23 cellular contexts compared by ENCODE assay signal in the genomic region with DNA sequence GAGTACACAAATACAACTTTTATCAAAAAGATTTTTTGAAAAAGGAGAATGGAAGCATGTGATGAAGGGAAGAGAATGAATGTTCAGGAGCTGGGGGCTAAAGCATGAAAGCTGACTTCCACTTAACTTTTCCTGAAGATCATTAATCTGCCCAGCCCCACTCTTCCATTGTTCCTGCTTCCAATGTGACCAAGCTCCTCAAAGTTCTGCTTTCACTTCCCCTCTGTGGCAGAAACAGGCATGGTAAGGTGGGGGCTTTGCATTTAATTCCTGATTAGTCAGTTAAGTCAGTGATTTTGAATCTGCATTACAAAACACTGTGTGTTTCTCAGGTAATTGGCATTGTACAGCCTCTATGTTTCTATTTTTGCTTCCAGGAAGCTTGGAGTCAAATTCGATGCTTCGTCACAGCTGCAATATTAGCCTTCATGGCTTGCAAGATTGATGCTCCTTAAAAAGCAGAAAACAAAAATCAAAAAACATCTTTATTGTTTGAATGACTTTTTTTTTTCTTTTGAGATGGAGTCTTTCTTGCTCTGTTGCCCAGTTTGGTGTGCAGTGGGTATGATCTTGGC. TPM values are rescaled to one million over a fixed set of nuclear protein-coding genes. Genes with fewer than 3 reads are reported as not detected.
DNase-seq lines count a peak whose midpoint lies in the region; ATAC-seq, FAIRE-seq and TF ChIP-seq lines count a peak whose summit lies in the region.
"Had no signal": no experiment of that assay in that cellular context is flagged by ENCODE, and none has a peak within 500 bp of the region (broad histone marks: within the 10 kb centered on the region; RNA-seq: fewer than 3 reads in every experiment).

No MANE protein-coding gene starts in this region.

- peaks cover 13% of the 10 kb centered on the region for H3K9me3 Mint-ChIP-seq in activated T-cell treated with anti-CD3 and anti-CD28 coated beads, Interleukin-2, amount 50 U/mL, for 24 hours
- H3K9me3 Mint-ChIP-seq: H9; natural killer cell treated with Interleukin-12 subunit alpha and Interleukin-12 subunit beta and Interleukin-15 and Interleukin-18, amount 100 ng/mL, for 72 hours had no signal

- intact Hi-C loops in right lobe of liver (cut with DNase I) (no loop called here), HepG2 (cut with micrococcal nuclease; ENCODE audit: unreplicated experiment) (no loop called here)

- no TSS peak for BruUV-seq in HepG2 (replicated peaks; lab: Mats Ljungman, UMichigan)

- CTCF ChIA-PET in HepG2 (lab: Yijun Ruan, JAX; ENCODE audit: low intra/inter-chr PET ratio, low total read pairs): no interaction called here

- DNase-seq in right lobe of liver (no peak), HepG2 (ENCODE audit: low spot score) (no peak), dermis blood vessel endothelial cell (peak; percentile 46), medulla oblongata (ENCODE audit: extremely low spot score) (peak; percentile 76), OCI-M2 (lab: John Stamatoyannopoulos, UW; ENCODE audit: unreplicated experiment) (no peak), GM03348 (ENCODE audit: low spot score) (no peak)
- DNase-seq in activated T-cell treated with anti-CD3 and anti-CD28 coated beads, Interleukin-2, amount 50 U/mL, for 24 hours: no peak
- DNase-seq: AML-193; body of pancreas; effector CD8-positive, alpha-beta T cell; GDM1; H9; IMR-90; left colon; NCI-H1417 treated with DMSO at 0.1 percent for 48 hours; NCI-H2081 treated with DMSO at 0.1 percent for 48 hours; pancreas had no signal

- H3K9me3 ChIP-seq in right lobe of liver (no peaks in the 10 kb centered on the region), HepG2 (ENCODE audit: low read length) (no peaks in the 10 kb centered on the region)
- H3K9me3 ChIP-seq: pancreas had no signal

- peak in 3 of 4 donors; percentile 41 to 59 (median 53) for ATAC-seq in right lobe of liver
- no peak for ATAC-seq in HepG2
- ATAC-seq in GM19324 (IDR thresholded peaks at IDR 0.05; ENCODE audit: low FRiP score, unreplicated experiment): no peak
- ATAC-seq: body of pancreas; left colon; natural killer cell treated with Interleukin-12 subunit alpha and Interleukin-12 subunit beta and Interleukin-15 and Interleukin-18, amount 100 ng/mL, for 72 hours; Panc1 had no signal

- no peak overlapping the region for H3K4me3 Mint-ChIP-seq in activated T-cell treated with anti-CD3 and anti-CD28 coated beads, Interleukin-2, amount 50 U/mL, for 24 hours
- H3K4me3 Mint-ChIP-seq: H9; natural killer cell treated with Interleukin-12 subunit alpha and Interleukin-12 subunit beta and Interleukin-15 and Interleukin-18, amount 100 ng/mL, for 72 hours; T-helper 1 cell treated with Interleukin-12 subunit alpha and Interleukin-12 subunit beta and Interleukin-4 antibody, amounts not matched to agents 30 μg/mL and 1 μg/mL, for 36 hours had no signal

- TF ChIP-seq EP300 in HepG2 (IDR thresholded peaks at IDR 0.05; ENCODE audit: low read depth in 2 of 2, low read length in 2 of 2): no peak
- no peak for TF ChIP-seq EP300 in HepG2 (CRISPR knock-in tag; IDR thresholded peaks at IDR 0.05; ENCODE audit: borderline replicate concordance)

- no peak overlapping the region for H3K9ac ChIP-seq in HepG2 (ENCODE audit: insufficient read depth, low read depth, low read length)

- no peak overlapping the region for H2AFZ ChIP-seq in HepG2 (ENCODE audit: low read length)

- POLR2A ChIA-PET in HepG2 (lab: Yijun Ruan, JAX): no interaction called here

- TF ChIP-seq CTCF in right lobe of liver (IDR thresholded peaks at IDR 0.05): no peak
- no peak for TF ChIP-seq CTCF in HepG2 (CRISPR knock-in tag; IDR thresholded peaks at IDR 0.05)

- no peaks in the 10 kb centered on the region for H3K36me3 Mint-ChIP-seq in activated T-cell treated with anti-CD3 and anti-CD28 coated beads, Interleukin-2, amount 50 U/mL, for 24 hours (ENCODE audit: low read depth)

- H3K4me1 Mint-ChIP-seq in activated T-cell treated with anti-CD3 and anti-CD28 coated beads, Interleukin-2, amount 50 U/mL, for 24 hours (ENCODE audit: low read depth): no peaks in the 10 kb centered on the region

- 33% methylated on average over 2 of the region's 2 CpGs for WGBS in right lobe of liver (ENCODE audit: insufficient coverage, low coverage, low lambda C conversion rate, missing lambda C conversion rate)
- WGBS in HepG2 (ENCODE audit: low lambda C conversion rate): 8% methylated on average over 2 of the region's 2 CpGs

- peaks cover 59% of the 10 kb centered on the region for H3K27me3 Mint-ChIP-seq in activated T-cell treated with anti-CD3 and anti-CD28 coated beads, Interleukin-2, amount 50 U/mL, for 24 hours

- H3K79me2 ChIP-seq in HepG2 (ENCODE audit: insufficient read depth, low read length): no peaks in the 10 kb centered on the region

- H3K27me3 ChIP-seq in right lobe of liver: no peaks in the 10 kb centered on the region
- H3K27me3 ChIP-seq in HepG2 (ENCODE audit: control insufficient read depth in 1 of 2, insufficient read depth in 2 of 2, low read length in 2 of 2): no peaks in the 10 kb centered on the region; a peak in 1 of 5 replicates
- H3K27me3 ChIP-seq: body of pancreas, tibial nerve had no signal

- H3K4me3 ChIP-seq in right lobe of liver (no peak overlapping the region), HepG2 (replicated peaks in 1 of 3; ENCODE audit: insufficient read depth in 1 of 3, low read depth in 2 of 3, low read length in 3 of 3) (no peak overlapping the region)
- H3K4me3 ChIP-seq: body of pancreas, pancreas, tibial nerve had no signal

- no peak for TF ChIP-seq RAD21 in HepG2 (CRISPR knock-in tag; IDR thresholded peaks at IDR 0.05)

- in situ Hi-C loops in HepG2 (cut with HindIII; ENCODE audit: extremely low pct_ligation_motif_present, low pct_unique_long_range_greater_than_20kb): no loop called here

- H3K27ac Mint-ChIP-seq in activated T-cell treated with anti-CD3 and anti-CD28 coated beads, Interleukin-2, amount 50 U/mL, for 24 hours: no peak overlapping the region
- H3K27ac Mint-ChIP-seq: H9; natural killer cell treated with Interleukin-12 subunit alpha and Interleukin-12 subunit beta and Interleukin-15 and Interleukin-18, amount 100 ng/mL, for 72 hours; T-helper 1 cell treated with Interleukin-12 subunit alpha and Interleukin-12 subunit beta and Interleukin-4 antibody, amounts not matched to agents 30 μg/mL and 1 μg/mL, for 36 hours had no signal

- no peak for FAIRE-seq in HepG2 (lab: Jason Lieb, UNC)
- FAIRE-seq: pancreas had no signal

- H3K27ac ChIP-seq in right lobe of liver (no peak overlapping the region), HepG2 (ENCODE audit: extremely low read length, insufficient read depth, low read length) (no peak overlapping the region)
- H3K27ac ChIP-seq: body of pancreas, pancreas, tibial nerve had no signal

- H3K36me3 ChIP-seq in right lobe of liver (no peaks in the 10 kb centered on the region), HepG2 (replicated peaks in 1 of 2; ENCODE audit: control insufficient read depth in 1 of 2, insufficient read depth in 2 of 2, low read length in 2 of 2) (no peaks in the 10 kb centered on the region)
- H3K36me3 ChIP-seq: pancreas, tibial nerve had no signal

- no peaks in the 10 kb centered on the region for H4K20me1 ChIP-seq in HepG2 (ENCODE audit: insufficient read depth, low read length)

- no peaks in the 10 kb centered on the region for H3K4me1 ChIP-seq in right lobe of liver
- no peaks in the 10 kb centered on the region for H3K4me1 ChIP-seq in HepG2 (ENCODE audit: insufficient read depth, low read length)
- H3K4me1 ChIP-seq: body of pancreas, pancreas, tibial nerve had no signal

- no peak overlapping the region for H3K4me2 ChIP-seq in HepG2 (ENCODE audit: low read depth, low read length)

- no peak for TF ChIP-seq POLR2A in right lobe of liver (IDR thresholded peaks at IDR 0.05)
- TF ChIP-seq POLR2A in HepG2 (IDR thresholded peaks at IDR 0.05; ENCODE audit: insufficient read depth in 1 of 2, low read depth in 2 of 2, low read length in 2 of 2): no peak

RNA-seq across cellular contexts. Expression of gene TM6SF1, which starts 7.3 kb away (rescaled TPM):
- total RNA-seq in right lobe of liver: 1 to 10 TPM in 3 of 6 experiments, under 1 TPM in 3; 0.77 to 1.8 (median 1.1) TPM
- total RNA-seq in HepG2 (2016; rRNA removed; fragmentation: Illumina TruSeq; extraction: Trizol): not detected in 2 replicates
- total RNA-seq in HepG2 (2016; cell fraction: cytosol; rRNA removed; fragmentation: Illumina TruSeq; extraction: Trizol; ENCODE audit: low read depth): not detected in 2 replicates
- total RNA-seq in HepG2 (2016; cell fraction: insoluble cytoplasmic fraction; rRNA removed; fragmentation: Illumina TruSeq; extraction: Trizol): not detected in 2 replicates
- not detected in 2 replicates for total RNA-seq in HepG2 (2016; cell fraction: membrane; rRNA removed; fragmentation: Illumina TruSeq; extraction: Trizol)
- not detected in 2 replicates for total RNA-seq in HepG2 (2016; cell fraction: nucleus; rRNA removed; fragmentation: Illumina TruSeq; extraction: Trizol)
- polyA plus RNA-seq in HepG2 (2011; rRNA removed): not detected in 2 replicates
- polyA plus RNA-seq in HepG2 (2011; cell fraction: cytosol; rRNA removed): not detected in 2 replicates
- not detected in 2 replicates for polyA plus RNA-seq in HepG2 (2011; cell fraction: nucleus; rRNA removed)
- polyA plus RNA-seq in HepG2 (2012): not detected in 2 replicates
- not detected in 2 replicates for polyA plus RNA-seq in HepG2 (2016; cell fraction: cytosol; fragmentation: Illumina TruSeq; extraction: Trizol; ENCODE audit: low read depth)
- not detected in 2 replicates for polyA plus RNA-seq in HepG2 (2016; cell fraction: insoluble cytoplasmic fraction; fragmentation: Illumina TruSeq; extraction: Trizol; ENCODE audit: low read depth)
- polyA plus RNA-seq in HepG2 (2016; cell fraction: membrane; fragmentation: Illumina TruSeq; extraction: Trizol; ENCODE audit: low read depth): not detected in 2 replicates
- not detected in 2 replicates for polyA plus RNA-seq in HepG2 (2016; cell fraction: nucleus; fragmentation: Illumina TruSeq; extraction: Trizol; ENCODE audit: insufficient read depth, low read depth)
- not detected in 2 replicates for polyA minus RNA-seq in HepG2 (2011; rRNA and poly(A)+ RNA removed; ENCODE audit: low replicate concordance)
- not detected in 2 replicates for polyA minus RNA-seq in HepG2 (2011; cell fraction: cytosol; rRNA and poly(A)+ RNA removed)
- polyA minus RNA-seq in HepG2 (2011; cell fraction: nucleus; rRNA and poly(A)+ RNA removed): not detected in 2 replicates
- total RNA-seq in dermis blood vessel endothelial cell: 34.7 and 41.9 TPM in 2 replicates
- total RNA-seq: A172 had no signal

RNA-seq across cellular contexts. Expression of gene BTBD1, which starts 33.1 kb away (rescaled TPM):
- total RNA-seq in right lobe of liver (10 to 100 TPM; 15.7 to 49.9 (median 24.2) TPM), HepG2 (2016; rRNA removed; fragmentation: Illumina TruSeq; extraction: Trizol) (53.9 and 73.8 TPM in 2 replicates), dermis blood vessel endothelial cell (131 and 146 TPM in 2 replicates)
- 13.6 and 15.2 TPM in 2 replicates for total RNA-seq in HepG2 (2016; cell fraction: cytosol; rRNA removed; fragmentation: Illumina TruSeq; extraction: Trizol; ENCODE audit: low read depth)
- total RNA-seq in HepG2 (2016; cell fraction: insoluble cytoplasmic fraction; rRNA removed; fragmentation: Illumina TruSeq; extraction: Trizol): 53.8 and 73.4 TPM in 2 replicates
- 46.1 and 47.0 TPM in 2 replicates for total RNA-seq in HepG2 (2016; cell fraction: membrane; rRNA removed; fragmentation: Illumina TruSeq; extraction: Trizol)
- 30.5 and 36.6 TPM in 2 replicates for total RNA-seq in HepG2 (2016; cell fraction: nucleus; rRNA removed; fragmentation: Illumina TruSeq; extraction: Trizol)
- polyA plus RNA-seq in HepG2 (2011; rRNA removed): 29.3 and 32.1 TPM in 2 replicates
- polyA plus RNA-seq in HepG2 (2011; cell fraction: cytosol; rRNA removed): 15.5 and 22.7 TPM in 2 replicates
- polyA plus RNA-seq in HepG2 (2011; cell fraction: nucleus; rRNA removed): 16.1 and 16.9 TPM in 2 replicates
- 29.1 and 30.1 TPM in 2 replicates for polyA plus RNA-seq in HepG2 (2012)
- polyA plus RNA-seq in HepG2 (2016; cell fraction: cytosol; fragmentation: Illumina TruSeq; extraction: Trizol; ENCODE audit: low read depth): 8.4 and 9.7 TPM in 2 replicates
- 64.4 and 68.4 TPM in 2 replicates for polyA plus RNA-seq in HepG2 (2016; cell fraction: insoluble cytoplasmic fraction; fragmentation: Illumina TruSeq; extraction: Trizol; ENCODE audit: low read depth)
- 26.9 and 28.8 TPM in 2 replicates for polyA plus RNA-seq in HepG2 (2016; cell fraction: membrane; fragmentation: Illumina TruSeq; extraction: Trizol; ENCODE audit: low read depth)
- polyA plus RNA-seq in HepG2 (2016; cell fraction: nucleus; fragmentation: Illumina TruSeq; extraction: Trizol; ENCODE audit: insufficient read depth, low read depth): 37.4 and 40.1 TPM in 2 replicates
- polyA minus RNA-seq in HepG2 (2011; rRNA and poly(A)+ RNA removed; ENCODE audit: low replicate concordance): 24.0 and 76.6 TPM in 2 replicates
- polyA minus RNA-seq in HepG2 (2011; cell fraction: cytosol; rRNA and poly(A)+ RNA removed): 36.8 and 38.1 TPM in 2 replicates
- 38.5 and 46.7 TPM in 2 replicates for polyA minus RNA-seq in HepG2 (2011; cell fraction: nucleus; rRNA and poly(A)+ RNA removed)

Comparison
In these comparisons a context has a peak if more than half of its experiments do, and no peak if none do; other contexts are left out.
1. ATAC-seq: peak in right lobe of liver (3 of 4); none in HepG2 (single experiment) and GM19324 (single experiment).
2. DNase-seq: peak in dermis blood vessel endothelial cell (single experiment) and medulla oblongata (single experiment); none in right lobe of liver (0 of 3), HepG2 (single experiment), OCI-M2 (single experiment), activated T-cell treated with anti-CD3 and anti-CD28 coated beads, Interleukin-2, amount 50 U/mL, for 24 hours (single experiment) and GM03348 (single experiment).
3. RNA of gene TM6SF1, which starts 7.3 kb away (total RNA-seq): 34.7 to 41.9 TPM in dermis blood vessel endothelial cell; 0.77 to 1.8 TPM in right lobe of liver and not detected in HepG2; every median in the first group is over 10 times any median in the second.